Comparison of ENCODE assay signal across 9 cellular contexts in the genomic region with DNA sequence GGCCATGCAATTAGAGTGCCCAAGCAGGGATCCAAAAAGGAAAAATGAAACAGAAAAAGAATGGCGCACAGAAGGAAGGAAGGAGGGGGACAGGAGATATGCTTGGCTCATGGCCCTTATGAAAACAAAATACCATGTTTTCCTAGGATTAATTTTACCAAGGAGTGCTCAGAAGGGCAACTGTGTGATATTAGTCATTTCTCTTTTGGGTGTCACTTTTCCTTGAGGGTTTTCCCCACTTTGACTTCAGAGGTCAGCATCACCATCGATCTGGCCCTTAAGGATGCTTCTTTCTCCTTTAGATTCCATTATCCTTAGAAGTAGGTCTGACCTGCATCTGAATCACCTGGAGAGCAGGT. TPM values are rescaled to one million over a fixed set of nuclear protein-coding genes. Genes with fewer than 3 reads are reported as not detected.
DNase-seq lines count a peak whose midpoint lies in the region; FAIRE-seq and TF ChIP-seq lines count a peak whose summit lies in the region.
"Had no signal": no experiment of that assay in that cellular context is flagged by ENCODE, and none has a peak within 500 bp of the region (broad histone marks: within the 10 kb centered on the region; RNA-seq: fewer than 3 reads in every experiment).

No MANE protein-coding gene starts in this region.

- POLR2A ChIA-PET in Caco-2 (lab: Charles Lee) = no interaction called here

- H3K4me1 Mint-ChIP-seq in Caco-2 (ENCODE audit: low read depth, unreplicated experiment) (peaks cover 24% of the 10 kb centered on the region), endothelial cell (ENCODE audit: unreplicated experiment) (peaks cover 38% of the 10 kb centered on the region)

- no TSS peak for BruUV-seq in Caco-2 (replicated peaks; lab: Mats Ljungman, UMichigan)

- no peak for TF ChIP-seq CTCF in Caco-2 (IDR thresholded peaks at IDR 0.05; ENCODE audit: insufficient read depth in 1 of 2, low read depth in 1 of 2, low read length in 1 of 2, severe bottlenecking in 1 of 2, unreplicated experiment in 1 of 2)
- no peak for TF ChIP-seq CTCF in OCI-LY3 (IDR thresholded peaks at IDR 0.05; ENCODE audit: low read depth, low read length)
- TF ChIP-seq CTCF in endothelial cell (IDR thresholded peaks at IDR 0.05; ENCODE audit: unreplicated experiment) = no peak
- no peak for TF ChIP-seq CTCF in parathyroid adenoma (IDR thresholded peaks at IDR 0.05)

- no peak for TF ChIP-seq POLR2A in GM12891 (IDR thresholded peaks at IDR 0.05; ENCODE audit: low read depth, low read length)

- H3K27me3 ChIP-seq in Caco-2 (replicated peaks; ENCODE audit: control insufficient read depth, insufficient read depth, low read length) = no peaks in the 10 kb centered on the region
- H3K27me3 ChIP-seq in OCI-LY3 (ENCODE audit: low read depth, low read length) = no peaks in the 10 kb centered on the region
- H3K27me3 ChIP-seq in parathyroid adenoma (ENCODE audit: control insufficient read depth, insufficient read depth, low read length) = no peaks in the 10 kb centered on the region

- intact Hi-C loops in Caco-2 (cut with micrococcal nuclease; ENCODE audit: unreplicated experiment) = loop anchor here (5.0 kb wide), 2 partner anchors 75 to 115 kb away; partner anchors contain the start of gene SLC49A4

- peak overlapping the region; percentile 89 for H3K4me3 Mint-ChIP-seq in Caco-2 (ENCODE audit: unreplicated experiment)
- H3K4me3 Mint-ChIP-seq in endothelial cell (ENCODE audit: unreplicated experiment) = peak overlapping the region; percentile 94

- H3K36me3 Mint-ChIP-seq in Caco-2 (ENCODE audit: insufficient read depth, unreplicated experiment) (peaks cover 9% of the 10 kb centered on the region), endothelial cell (ENCODE audit: low read depth, unreplicated experiment) (peaks cover 9% of the 10 kb centered on the region)

- H3K4me2 ChIP-seq in OCI-LY3 (ENCODE audit: low read length) = peak overlapping the region; percentile 92
- peak overlapping the region; percentile 73 for H3K4me2 ChIP-seq in parathyroid adenoma (ENCODE audit: low read length)

- no peaks in the 10 kb centered on the region for H3K27me3 Mint-ChIP-seq in Caco-2 (ENCODE audit: insufficient read depth, unreplicated experiment)
- peaks cover 15% of the 10 kb centered on the region for H3K27me3 Mint-ChIP-seq in endothelial cell (ENCODE audit: unreplicated experiment)

- H3K4me3 ChIP-seq in Caco-2 (ENCODE audit: low read depth, low read length) (no peak overlapping the region; the same call in 1 of the 2 replicates), OCI-LY3 (ENCODE audit: low read length) (peak overlapping the region; percentile 91), parathyroid adenoma (ENCODE audit: low read depth, low read length) (no peak overlapping the region)

- no peak overlapping the region for H2AFZ ChIP-seq in OCI-LY3 (ENCODE audit: low read depth, low read length)
- peak overlapping the region; percentile 99 for H2AFZ ChIP-seq in parathyroid adenoma

- H3K4me1 ChIP-seq in Caco-2 (peaks cover 5% of the 10 kb centered on the region; the same call in 1 of the 2 replicates), OCI-LY3 (ENCODE audit: low read length) (peaks cover 43% of the 10 kb centered on the region), parathyroid adenoma (peaks cover 5% of the 10 kb centered on the region)

- H3K9ac ChIP-seq in OCI-LY3 (ENCODE audit: low read length) (peak overlapping the region; percentile 94), parathyroid adenoma (no peak overlapping the region)

- no peaks in the 10 kb centered on the region for H3K9me3 ChIP-seq in Caco-2
- no peaks in the 10 kb centered on the region for H3K9me3 ChIP-seq in OCI-LY3 (ENCODE audit: insufficient read depth, low read length)
- no peaks in the 10 kb centered on the region for H3K9me3 ChIP-seq in parathyroid adenoma (ENCODE audit: control insufficient read depth, low read length)

- in situ Hi-C loops in ACHN (cut with HindIII; ENCODE audit: low pct_ligation_motif_present, low pct_unique_long_range_greater_than_20kb, low sequenced_read_pairs) = no loop called here

- H3K79me2 ChIP-seq in OCI-LY3 (ENCODE audit: low read length) (peaks cover 56% of the 10 kb centered on the region), parathyroid adenoma (no peaks in the 10 kb centered on the region)

- H3K36me3 ChIP-seq in Caco-2 (ENCODE audit: control insufficient read depth, insufficient read depth, low read length) (no peaks in the 10 kb centered on the region), OCI-LY3 (replicated peaks; ENCODE audit: low read depth, low read length) (peaks cover 28% of the 10 kb centered on the region), parathyroid adenoma (ENCODE audit: control insufficient read depth, insufficient read depth, low read length) (no peaks in the 10 kb centered on the region)

- H3K9me3 Mint-ChIP-seq in Caco-2 (ENCODE audit: unreplicated experiment) (no peaks in the 10 kb centered on the region), endothelial cell (ENCODE audit: unreplicated experiment) (no peaks in the 10 kb centered on the region)

- H3K27ac ChIP-seq in OCI-LY3 (ENCODE audit: low read length) (peak overlapping the region; percentile 93; the same call in 1 of the 2 replicates), parathyroid adenoma (no peak overlapping the region)

- no peak for FAIRE-seq in GM12891 (lab: Jason Lieb, UNC)

- peaks cover 16% of the 10 kb centered on the region for H4K20me1 ChIP-seq in OCI-LY3 (ENCODE audit: insufficient read depth, low read length)

- H3K27ac Mint-ChIP-seq in Caco-2 (ENCODE audit: unreplicated experiment) = peak overlapping the region; percentile 78
- peak overlapping the region; percentile 14 for H3K27ac Mint-ChIP-seq in endothelial cell (ENCODE audit: unreplicated experiment)

- CTCF ChIA-PET in Caco-2 (lab: Charles Lee) = no interaction called here

- DNase-seq in Caco-2 = no peak
- no peak for DNase-seq in endothelial cell (ENCODE audit: low spot score)
- no peak for DNase-seq in ACHN
- DNase-seq in NCI-H146 (lab: John Stamatoyannopoulos, UW) = no peak
- DNase-seq in GM12891 (ENCODE audit: insufficient read length, low spot score) = no peak
- DNase-seq in stimulated activated CD4-positive, alpha-beta T cell treated with anti-CD3 and anti-CD28 coated beads, Interleukin-1b, Interleukin-23, amount 100 ng/mL, for 48 hours = no peak
- DNase-seq: NCI-H524 had no signal

TF ChIP-seq in GM12891, 5 proteins besides CTCF, POLR2A, EP300 and RAD21:
- TF ChIP-seq POLR2AphosphoS5 (IDR thresholded peaks at IDR 0.05; ENCODE audit: low read depth, low read length) = no peak
- no peak for TF ChIP-seq TAF1 (IDR thresholded peaks at IDR 0.05; ENCODE audit: low read depth, low read length)
- TF ChIP-seq PAX5 (IDR thresholded peaks at IDR 0.05; ENCODE audit: insufficient read depth, low read length, severe bottlenecking) = no peak
- no peak for TF ChIP-seq SPI1 (IDR thresholded peaks at IDR 0.05; ENCODE audit: low read depth, low read length)
- TF ChIP-seq POU2F2 (IDR thresholded peaks at IDR 0.05; ENCODE audit: low read depth, low read length) = no peak

RNA-seq across cellular contexts. Expression of gene PARP14, which starts 1.4 kb away (rescaled TPM):
- total RNA-seq in Caco-2 (2022) = 23.8 and 27.2 TPM in 2 replicates
- total RNA-seq in endothelial cell (ENCODE audit: unreplicated experiment) = 41.9 TPM
- 24.6 TPM for polyA plus RNA-seq in GM12891 (2012; ENCODE audit: low read depth, missing spikeins)
